22 cellular contexts compared by ENCODE assay signal in the genomic region with DNA sequence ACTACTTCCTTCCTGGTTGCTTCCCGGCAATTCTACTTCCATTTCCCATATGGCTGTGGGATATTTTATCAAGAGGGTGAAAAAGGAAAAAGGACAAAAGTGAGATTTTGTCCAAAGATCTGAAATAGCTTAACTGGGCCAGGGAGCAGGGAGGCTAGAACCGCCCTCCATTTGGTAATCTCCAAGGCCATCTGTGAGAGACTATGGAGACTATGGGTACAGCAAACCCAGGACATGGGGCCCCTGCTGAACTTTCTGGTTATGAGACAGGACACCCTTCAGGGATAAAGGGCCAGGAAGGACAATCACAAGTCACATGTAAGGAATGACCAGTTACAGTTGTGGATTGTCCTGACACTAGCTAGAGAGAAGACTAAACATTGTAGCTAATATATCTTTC. TPM values are rescaled to one million over a fixed set of nuclear protein-coding genes. Genes with fewer than 3 reads are reported as not detected.
DNase-seq lines count a peak whose midpoint lies in the region; ATAC-seq, FAIRE-seq and TF ChIP-seq lines count a peak whose summit lies in the region.
"Had no signal": no experiment of that assay in that cellular context is flagged by ENCODE, and none has a peak within 500 bp of the region (broad histone marks: within the 10 kb centered on the region; RNA-seq: fewer than 3 reads in every experiment).

No MANE protein-coding gene starts in this region.

- no peak for TF ChIP-seq POLR2A in GM18505 (IDR thresholded peaks at IDR 0.05; ENCODE audit: borderline replicate concordance, extremely low read depth, insufficient read depth, insufficient read length)

- no peak for FAIRE-seq in kidney (lab: Jason Lieb, UNC)
- FAIRE-seq: G401.6, GM12892, GM18507 had no signal

- no peak for DNase-seq in left ventricle myocardium inferior
- DNase-seq in Right ventricle myocardium inferior (ENCODE audit: missing footprints), result no peak
- DNase-seq in kidney, result peak; percentile 0
- DNase-seq in NCI-H187 treated with DMSO at 0.1 percent for 48 hours (lab: John Stamatoyannopoulos, UW), result no peak
- DNase-seq: 8988T; CD4-positive, alpha-beta memory T cell; GM23248; HCEC 1CT; NCI-H1092 treated with DMSO at 0.1 percent for 48 hours; NCI-H1436 treated with DMSO at 0.1 percent for 48 hours; NCI-H2029; NCI-H226; NCI-H510A treated with DMSO at 0.1 percent for 48 hours; NCI-H774; NK-92 treated with Interleukin-12 subunit alpha and Interleukin-12 subunit beta, amount 100 ng/mL, for 24 hours had no signal

- no peak overlapping the region for H3K9ac ChIP-seq in kidney (ENCODE audit: low read length in 2 of 2)
- H3K9ac ChIP-seq: BLaER1 treated with 17β-estradiol and CSF1 and Interleukin-3, amounts not matched to agents 10 nM and 100 nM; GM23248; KMS-11 had no signal

- H3K27me3 ChIP-seq in left ventricle myocardium inferior (ENCODE audit: low read depth), result no peaks in the 10 kb centered on the region

- H3K36me3 ChIP-seq in left ventricle myocardium inferior (peaks cover 33% of the 10 kb centered on the region), kidney (ENCODE audit: control insufficient read depth in 1 of 2, insufficient read depth in 2 of 2, low read length in 2 of 2) (peaks cover 13 to 26% of the 10 kb centered on the region in 2 donors)

- H3K27ac ChIP-seq in left ventricle myocardium inferior (replicated peaks), result peak overlapping the region; percentile 8
- no peak overlapping the region for H3K27ac ChIP-seq in kidney (ENCODE audit: low read depth in 2 of 2, low read length in 2 of 2)
- H3K27ac ChIP-seq: BLaER1 treated with 17β-estradiol and CSF1 and Interleukin-3, amounts not matched to agents 10 nM and 100 nM; GM23248; KMS-11 had no signal

- H3K4me1 ChIP-seq in left ventricle myocardium inferior, result peaks cover 2% of the 10 kb centered on the region
- no peaks in the 10 kb centered on the region for H3K4me1 ChIP-seq in kidney (ENCODE audit: control insufficient read depth in 1 of 2, insufficient read depth in 1 of 2, low read depth in 1 of 2, low read length in 2 of 2)

- ATAC-seq in Right ventricle myocardium inferior (no peak), GM18505 (IDR thresholded peaks at IDR 0.05; ENCODE audit: unreplicated experiment) (no peak), SK-N-SH treated with all-trans-retinoic acid at 6 μM for 48 hours (no peak)

- TF ChIP-seq CTCF in left ventricle myocardium inferior (IDR thresholded peaks at IDR 0.05; ENCODE audit: borderline replicate concordance) (no peak), kidney (IDR thresholded peaks at IDR 0.05; ENCODE audit: borderline replicate concordance, extremely low read depth, insufficient read depth) (no peak)

- peaks cover 26% of the 10 kb centered on the region for H3K9me3 ChIP-seq in left ventricle myocardium inferior (replicated peaks)
- peaks cover 0 to 17% of the 10 kb centered on the region in 2 donors for H3K9me3 ChIP-seq in kidney (ENCODE audit: control insufficient read depth in 1 of 2, low read length in 2 of 2)

- H3K4me3 ChIP-seq in left ventricle myocardium inferior, result no peak overlapping the region
- H3K4me3 ChIP-seq in kidney (ENCODE audit: low read length in 2 of 2), result no peak overlapping the region
- H3K4me3 ChIP-seq: BLaER1 treated with 17β-estradiol and CSF1 and Interleukin-3, amounts not matched to agents 10 nM and 100 nM; GM23248 had no signal

- intact Hi-C loops in left ventricle myocardium inferior (cut with micrococcal nuclease) (no loop called here), Right ventricle myocardium inferior (cut with DNase I) (no loop called here), kidney (cut with DNase I) (no loop called here)

TF ChIP-seq in SK-N-SH treated with all-trans-retinoic acid at 6 μM for 48 hours, 23 proteins besides CTCF, POLR2A, EP300 and RAD21:
- TF ChIP-seq TOX (CRISPR knock-in tag; IDR thresholded peaks at IDR 0.05; ENCODE audit: borderline replicate concordance) (no peak), ZNF70 (CRISPR knock-in tag; IDR thresholded peaks at IDR 0.05) (no peak), PPARA (CRISPR knock-in tag; IDR thresholded peaks at IDR 0.05; ENCODE audit: borderline replicate concordance) (no peak), ARNTL (CRISPR knock-in tag; IDR thresholded peaks at IDR 0.05; ENCODE audit: borderline replicate concordance, low read depth) (no peak), SNAI2 (CRISPR knock-in tag; IDR thresholded peaks at IDR 0.05) (no peak), ZC3H10 (CRISPR knock-in tag; IDR thresholded peaks at IDR 0.05) (no peak)
- TF ChIP-seq, protein P1, sequence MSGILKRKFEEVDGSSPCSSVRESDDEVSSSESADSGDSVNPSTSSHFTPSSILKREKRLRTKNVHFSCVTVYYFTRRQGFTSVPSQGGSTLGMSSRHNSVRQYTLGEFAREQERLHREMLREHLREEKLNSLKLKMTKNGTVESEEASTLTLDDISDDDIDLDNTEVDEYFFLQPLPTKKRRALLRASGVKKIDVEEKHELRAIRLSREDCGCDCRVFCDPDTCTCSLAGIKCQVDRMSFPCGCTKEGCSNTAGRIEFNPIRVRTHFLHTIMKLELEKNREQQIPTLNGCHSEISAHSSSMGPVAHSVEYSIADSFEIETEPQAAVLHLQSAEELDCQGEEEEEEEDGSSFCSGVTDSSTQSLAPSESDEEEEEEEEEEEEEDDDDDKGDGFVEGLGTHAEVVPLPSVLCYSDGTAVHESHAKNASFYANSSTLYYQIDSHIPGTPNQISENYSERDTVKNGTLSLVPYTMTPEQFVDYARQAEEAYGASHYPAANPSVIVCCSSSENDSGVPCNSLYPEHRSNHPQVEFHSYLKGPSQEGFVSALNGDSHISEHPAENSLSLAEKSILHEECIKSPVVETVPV (CRISPR knock-in tag; IDR thresholded peaks at IDR 0.05), result no peak

RNA-seq across cellular contexts. Expression of a gene that starts 24.3 kb away (rescaled TPM):
- total RNA-seq in left ventricle myocardium inferior, result 7.4 TPM
- 5.7 TPM for total RNA-seq in Right ventricle myocardium inferior
- 10.3 TPM for total RNA-seq in kidney
- 11.4 TPM for polyA plus RNA-seq in kidney (ENCODE audit: insufficient read depth, low read depth, low replicate concordance)

RNA-seq across cellular contexts. Expression of a gene that starts 29.0 kb away (rescaled TPM):
- total RNA-seq in left ventricle myocardium inferior (14.7 TPM), Right ventricle myocardium inferior (12.8 TPM), kidney (39.2 TPM)
- 26.2 TPM for polyA plus RNA-seq in kidney (ENCODE audit: insufficient read depth, low read depth, low replicate concordance)

RNA-seq across cellular contexts. Expression of a gene that starts 32.9 kb away (rescaled TPM):
- total RNA-seq in left ventricle myocardium inferior (2.0 TPM), Right ventricle myocardium inferior (3.9 TPM), kidney (11.8 TPM)
- polyA plus RNA-seq in kidney (ENCODE audit: insufficient read depth, low read depth, low replicate concordance), result 19.7 TPM
